In genomic region chr20:1002682-1003561, GRCh38 we compare ENCODE assay signal across 13 cellular contexts. TPM values are rescaled to one million over a fixed set of nuclear protein-coding genes. Genes with fewer than 3 reads are reported as not detected.
DNase-seq lines count a peak whose midpoint lies in the region; TF ChIP-seq lines count a peak whose summit lies in the region.
"Had no signal": no experiment of that assay in that cellular context is flagged by ENCODE, and none has a peak within 500 bp of the region (broad histone marks: within the 10 kb centered on the region; RNA-seq: fewer than 3 reads in every experiment).

No MANE protein-coding gene starts in this region.

- H3K36me3 ChIP-seq in NT2/D1 (ENCODE audit: insufficient read depth, insufficient read length, low read length) (no peaks in the 10 kb centered on the region), esophagus squamous epithelium (no peaks in the 10 kb centered on the region)
- H3K36me3 ChIP-seq: heart left ventricle had no signal

- peaks cover 26% of the 10 kb centered on the region for H3K27me3 ChIP-seq in NT2/D1 (ENCODE audit: insufficient read depth, insufficient read length)
- H3K27me3 ChIP-seq in esophagus squamous epithelium = peaks cover 0 to 78% (median 3%) of the 10 kb centered on the region in 4 donors

- H3K9me3 ChIP-seq in NT2/D1 (ENCODE audit: insufficient read depth, low read length) = no peaks in the 10 kb centered on the region
- H3K9me3 ChIP-seq in esophagus squamous epithelium = no peaks in the 10 kb centered on the region
- H3K9me3 ChIP-seq: heart left ventricle had no signal

- peak overlapping the region; percentile 82 for H3K9ac ChIP-seq in NT2/D1 (ENCODE audit: insufficient read length, low read depth)

- peak overlapping the region; percentile 50 for H3K4me3 ChIP-seq in NT2/D1 (ENCODE audit: insufficient read length, low read depth)
- peak overlapping the region in 3 of 4 donors; percentile 14 to 48 (median 38) for H3K4me3 ChIP-seq in esophagus squamous epithelium

- no peak overlapping the region for H3K27ac ChIP-seq in esophagus squamous epithelium
- H3K27ac ChIP-seq: heart left ventricle had no signal

- TF ChIP-seq POLR2A in esophagus squamous epithelium (IDR thresholded peaks at IDR 0.05) = no peak

- no peak for TF ChIP-seq CTCF in esophagus squamous epithelium (IDR thresholded peaks at IDR 0.05)

- H3K4me1 ChIP-seq in NT2/D1 (ENCODE audit: insufficient read depth, insufficient read length) (no peaks in the 10 kb centered on the region), esophagus squamous epithelium (peaks cover 0 to 15% (median 0%) of the 10 kb centered on the region in 3 donors)

- DNase-seq in NCI-H2227 treated with DMSO at 0.1 percent for 48 hours (lab: John Stamatoyannopoulos, UW) (peak; percentile 34), NCI-H2227 (lab: John Stamatoyannopoulos, UW; ENCODE audit: unreplicated experiment) (no peak), NT2/D1 (ENCODE audit: low read depth, low spot score) (no peak), esophagus squamous epithelium (lab: John Stamatoyannopoulos, UW) (no peak), posterior vena cava (ENCODE audit: low spot score) (peak; percentile 2), GM19238 (ENCODE audit: insufficient read length, low spot score) (no peak), RPMI8226 (no peak), NCI-H2107 (lab: John Stamatoyannopoulos, UW) (no peak)
- DNase-seq: heart left ventricle, MM.1S, NCI-H774, SW 1271 had no signal

- intact Hi-C loops in esophagus squamous epithelium (cut with DNase I) = no loop called here
- intact Hi-C loops in posterior vena cava (cut with DNase I) = no loop called here

- WGBS in esophagus squamous epithelium, 2 donors = 23 to 25% methylated on average over 12 of the region's 12 CpGs

RNA-seq across cellular contexts. Expression of gene RSPO4, which starts 0.8 kb away (rescaled TPM):
- under 1 TPM in 3 of 4 donors, not detected in 1; 0.18 to 0.23 (median 0.19) TPM for total RNA-seq in esophagus squamous epithelium
- total RNA-seq in posterior vena cava = under 1 TPM in 1 of 2 donors, not detected in 1; 0.24 TPM
- total RNA-seq: H4 had no signal

Comparison
In these comparisons a context has a peak if more than half of its experiments do, and no peak if none do; other contexts are left out.
1. DNase-seq: peak in NCI-H2227 treated with DMSO at 0.1 percent for 48 hours (single experiment) and posterior vena cava (single experiment); none in NCI-H2227 (single experiment), NT2/D1 (single experiment), esophagus squamous epithelium (single experiment), GM19238 (single experiment), RPMI8226 (single experiment) and NCI-H2107 (single experiment).